14 cellular contexts compared by ENCODE assay signal in the genomic region with DNA sequence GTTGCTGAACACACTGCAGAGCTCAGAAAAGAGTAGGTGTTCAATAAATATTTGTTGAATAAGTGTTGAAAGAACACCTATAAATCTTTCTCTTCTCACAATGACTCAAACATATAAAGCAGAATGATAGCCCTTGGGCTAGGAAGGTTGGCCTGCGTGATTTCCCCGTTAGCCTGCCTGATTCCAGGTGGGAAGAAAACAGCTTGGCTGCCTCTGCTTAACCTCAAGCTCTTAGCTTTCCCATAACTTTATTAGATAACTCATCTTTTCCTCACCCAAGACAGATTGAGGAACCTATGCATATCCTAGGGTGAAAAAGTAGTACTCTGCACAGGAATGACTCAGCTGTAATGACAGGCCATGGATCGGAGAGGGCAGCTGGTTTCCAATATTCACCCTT.
"Had no signal": no experiment of that assay in that cellular context is flagged by ENCODE, and none has a peak within 500 bp of the region (broad histone marks: within the 10 kb centered on the region; RNA-seq: fewer than 3 reads in every experiment).

No MANE protein-coding gene starts in this region.

- H3K36me3 ChIP-seq: brain microvascular endothelial cell, neutrophil, right atrium auricular region, thyroid gland had no signal

- ATAC-seq: left lobe of liver; mucosa of descending colon; naive thymus-derived CD8-positive, alpha-beta T cell had no signal

- H3K9me3 ChIP-seq: mucosa of descending colon, neutrophil, right atrium auricular region, thyroid gland had no signal

- H3K4me3 ChIP-seq: mucosa of descending colon, right atrium auricular region, thyroid gland had no signal

- DNase-seq: activated CD4-positive, alpha-beta T cell treated with anti-CD3 and anti-CD28 coated beads, Interleukin-2, amount 50 U/mL, for 48 hours; activated CD4-positive, CD25-positive, alpha-beta regulatory T cell treated with anti-CD3 and anti-CD28 coated beads, Interleukin-2, amount 50 U/mL, for 72 hours; activated gamma-delta T cell; activated T-cell treated with anti-CD3 and anti-CD28 coated beads, Interleukin-2, amount 50 U/mL, for 48 hours; brain microvascular endothelial cell; dermis blood vessel endothelial cell; mucosa of descending colon; naive thymus-derived CD8-positive, alpha-beta T cell; thyroid gland had no signal

- H3K27ac ChIP-seq: brain microvascular endothelial cell, neutrophil, right atrium auricular region, thyroid gland had no signal

- FAIRE-seq: small intestine, urothelium cell line had no signal

- H3K27me3 ChIP-seq: brain microvascular endothelial cell, neutrophil, right atrium auricular region, thyroid gland had no signal

- H3K4me1 ChIP-seq: right atrium auricular region had no signal
